In the genomic region with DNA sequence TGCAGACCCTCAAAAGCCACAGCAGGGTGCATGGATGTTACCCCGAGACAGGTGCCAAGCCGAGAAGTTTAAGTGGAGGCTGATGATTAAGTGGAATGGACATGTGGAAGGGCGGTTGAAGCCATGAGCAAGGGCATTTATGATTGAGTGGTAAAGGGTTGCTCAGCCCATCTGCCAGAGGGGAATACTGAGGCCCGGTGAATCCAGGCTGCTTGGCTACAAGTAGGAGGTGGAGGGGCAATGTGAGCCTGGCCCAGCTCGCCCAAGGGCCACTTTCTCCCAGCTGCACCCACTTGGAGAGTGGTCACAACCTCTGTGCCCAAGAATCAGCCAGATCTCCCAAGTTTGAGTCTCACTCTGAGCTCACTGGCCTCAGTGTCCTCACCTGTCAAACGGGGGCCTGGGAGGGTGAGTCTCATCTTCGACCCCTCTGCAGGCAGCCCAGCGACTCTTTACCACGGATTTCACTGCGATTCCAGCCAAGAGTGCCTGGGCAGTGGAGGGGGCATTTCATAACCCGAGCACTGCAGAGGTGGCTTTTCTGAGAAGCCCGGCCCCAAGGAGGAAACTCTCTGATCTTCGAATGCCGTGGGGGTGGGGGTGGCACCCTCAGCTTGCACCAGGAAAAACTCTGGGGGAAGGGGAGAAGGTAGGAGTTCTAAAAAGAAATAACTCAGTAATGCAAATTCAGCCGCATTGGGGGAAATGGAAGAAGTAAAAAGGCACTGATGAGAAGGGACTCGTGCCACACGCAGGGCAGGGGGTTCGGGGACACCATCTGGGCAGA, we compare ENCODE assay signal across 14 cellular contexts.
A peak's percentile ranks its signal among the peaks of the same experiment; 100 is the strongest.
DNase-seq lines count a peak whose midpoint lies in the region; ATAC-seq and TF ChIP-seq lines count a peak whose summit lies in the region.
"Had no signal": no experiment of that assay in that cellular context is flagged by ENCODE, and none has a peak within 500 bp of the region (broad histone marks: within the 10 kb centered on the region; RNA-seq: fewer than 3 reads in every experiment).

No MANE protein-coding gene starts in this region.

- peaks cover 41% of the 10 kb centered on the region for H3K4me1 Mint-ChIP-seq in T-helper 17 cell

- no peak for TF ChIP-seq EP300 in upper lobe of left lung (IDR thresholded peaks at IDR 0.05)

- H3K27me3 Mint-ChIP-seq in T-helper 17 cell, result no peaks in the 10 kb centered on the region

- H3K9me2 ChIP-seq in hepatocyte (replicated peaks; ENCODE audit: insufficient read depth), result no peaks in the 10 kb centered on the region

- H3K4me3 ChIP-seq in cardiac muscle cell (no peak overlapping the region), heart right ventricle (peak overlapping the region in 1 of 10 donors; percentile 5), hepatocyte (no peak overlapping the region), upper lobe of left lung (no peak overlapping the region), psoas muscle (no peak overlapping the region)
- H3K4me3 ChIP-seq: dorsolateral prefrontal cortex had no signal

- H3K36me3 Mint-ChIP-seq in T-helper 17 cell (ENCODE audit: low read depth), result no peaks in the 10 kb centered on the region

- H3K4me2 ChIP-seq in hepatocyte, result peak overlapping the region; percentile 68

- H3K27me3 ChIP-seq in cardiac muscle cell, result no peaks in the 10 kb centered on the region
- no peaks in the 10 kb centered on the region for H3K27me3 ChIP-seq in heart right ventricle
- H3K27me3 ChIP-seq in hepatocyte, result no peaks in the 10 kb centered on the region
- no peaks in the 10 kb centered on the region for H3K27me3 ChIP-seq in upper lobe of left lung
- no peaks in the 10 kb centered on the region for H3K27me3 ChIP-seq in psoas muscle (ENCODE audit: insufficient read depth in 3 of 3, low read length in 2 of 3)
- H3K27me3 ChIP-seq: dorsolateral prefrontal cortex had no signal

- intact Hi-C loops in heart right ventricle (cut with DNase I), result loop anchor here in 1 of 10 donors (10.0 kb wide), 1 partner anchor 63 kb away; the partner anchor contains the start of gene KLF2
- intact Hi-C loops in psoas muscle (cut with DNase I), result no loop called here
- intact Hi-C loops in left colon (cut with DNase I, micrococcal nuclease), result no loop called here
- intact Hi-C loops in cardiac septum (cut with DNase I), result no loop called here

- DNase-seq in cardiac muscle cell (ENCODE audit: low read depth in 1 of 2, low spot score in 1 of 2) (no peak), heart right ventricle (no peak), T-helper 17 cell (no peak), hepatocyte (ENCODE audit: low spot score) (no peak), upper lobe of left lung (peak in 1 of 2 donors; percentile 53), psoas muscle (no peak), left colon (no peak), cardiac septum (ENCODE audit: low spot score) (no peak)
- DNase-seq: activated CD4-positive, alpha-beta T cell treated with anti-CD3 and anti-CD28 coated beads, Interleukin-2, amount 50 U/mL, for 48 hours; DMS79; dorsolateral prefrontal cortex; NCI-H2227 treated with DMSO at 0.1 percent for 48 hours; stimulated activated CD4-positive, alpha-beta T cell treated with anti-CD3 and anti-CD28 coated beads, Interleukin-15, amount 100 ng/mL, for 24 hours had no signal

- no peaks in the 10 kb centered on the region for H4K20me1 ChIP-seq in hepatocyte (ENCODE audit: insufficient read depth, poor library complexity, severe bottlenecking)

- no peak for ATAC-seq in heart right ventricle
- ATAC-seq in T-helper 17 cell, result no peak
- no peak for ATAC-seq in upper lobe of left lung (ENCODE audit: low FRiP score in 2 of 2)
- no peak for ATAC-seq in psoas muscle
- ATAC-seq in left colon, result no peak

- no peaks in the 10 kb centered on the region for H3K79me2 ChIP-seq in hepatocyte
- H3K79me2 ChIP-seq: parathyroid adenoma had no signal

- H3K27ac ChIP-seq in cardiac muscle cell (peak overlapping the region; percentile 85), heart right ventricle (peak overlapping the region in 3 of 10 donors; percentile 29 to 61 (median 30)), hepatocyte (peak overlapping the region; percentile 97), upper lobe of left lung (peak overlapping the region; percentile 44 to 93 (median 75)), psoas muscle (no peak overlapping the region)
- H3K27ac ChIP-seq: dorsolateral prefrontal cortex, parathyroid adenoma had no signal

- 75 to 77% methylated on average over 18 of the region's 18 CpGs for WGBS in heart right ventricle, 2 donors
- 71% methylated on average over 18 of the region's 18 CpGs for WGBS in hepatocyte (ENCODE audit: low lambda C conversion rate, missing lambda C conversion rate)
- WGBS in upper lobe of left lung, 2 donors, result 45 to 50% methylated on average over 12 to 18 of the region's 18 CpGs
- WGBS in psoas muscle, 3 donors, result 74 to 80% (median 76%) methylated on average over 18 of the region's 18 CpGs

- H3K4me1 ChIP-seq in cardiac muscle cell (ENCODE audit: low read depth) (peaks cover 23% of the 10 kb centered on the region), heart right ventricle (peaks cover 8 to 60% (median 38%) of the 10 kb centered on the region in 9 donors), hepatocyte (ENCODE audit: insufficient read depth) (peaks cover 23% of the 10 kb centered on the region), upper lobe of left lung (peaks cover 40 to 47% (median 44%) of the 10 kb centered on the region in 4 donors), psoas muscle (no peaks in the 10 kb centered on the region)

- no peaks in the 10 kb centered on the region for H3K36me3 ChIP-seq in cardiac muscle cell
- no peaks in the 10 kb centered on the region for H3K36me3 ChIP-seq in heart right ventricle
- no peaks in the 10 kb centered on the region for H3K36me3 ChIP-seq in hepatocyte (replicated peaks; ENCODE audit: insufficient read depth, low read depth)
- no peaks in the 10 kb centered on the region for H3K36me3 ChIP-seq in upper lobe of left lung
- no peaks in the 10 kb centered on the region for H3K36me3 ChIP-seq in psoas muscle (ENCODE audit: insufficient read depth in 1 of 2, low read depth in 1 of 2)

- H3K9me3 ChIP-seq in cardiac muscle cell (ENCODE audit: low read depth) (no peaks in the 10 kb centered on the region), heart right ventricle (no peaks in the 10 kb centered on the region), T-helper 17 cell (ENCODE audit: control insufficient read depth, low read length, poor library complexity, severe bottlenecking) (no peaks in the 10 kb centered on the region), hepatocyte (ENCODE audit: low read depth) (no peaks in the 10 kb centered on the region), upper lobe of left lung (no peaks in the 10 kb centered on the region), psoas muscle (no peaks in the 10 kb centered on the region)

- TF ChIP-seq POLR2A in upper lobe of left lung (IDR thresholded peaks at IDR 0.05), result no peak

- H3K27ac Mint-ChIP-seq in T-helper 17 cell, result peak overlapping the region; percentile 89

- H2AFZ ChIP-seq in hepatocyte, result no peak overlapping the region
- H2AFZ ChIP-seq: parathyroid adenoma had no signal

- H3K4me3 Mint-ChIP-seq in T-helper 17 cell, result peak overlapping the region; percentile 89

- TF ChIP-seq CTCF in cardiac muscle cell (IDR thresholded peaks at IDR 0.05; ENCODE audit: low read depth, low read length), result no peak
- no peak for TF ChIP-seq CTCF in heart right ventricle (IDR thresholded peaks at IDR 0.05)
- no peak for TF ChIP-seq CTCF in hepatocyte (IDR thresholded peaks at IDR 0.05; ENCODE audit: poor library complexity)
- no peak for TF ChIP-seq CTCF in upper lobe of left lung (IDR thresholded peaks at IDR 0.05)
- no peak for TF ChIP-seq CTCF in psoas muscle (IDR thresholded peaks at IDR 0.05)
